ENCODE assay signal across 10 cellular contexts in genomic region chr21:37546949-37547614, GRCh38.
DNase-seq lines count a peak whose midpoint lies in the region; ATAC-seq and TF ChIP-seq lines count a peak whose summit lies in the region.
"Had no signal": no experiment of that assay in that cellular context is flagged by ENCODE, and none has a peak within 500 bp of the region (broad histone marks: within the 10 kb centered on the region; RNA-seq: fewer than 3 reads in every experiment).

No MANE protein-coding gene starts in this region.

- peak in 1 of 2 donors; percentile 25 for ATAC-seq in activated T-cell treated with anti-CD3 and anti-CD28 coated beads, Interleukin-2, amount 50 U/mL, for 72 hours (replicated peaks in 1 of 2)
- ATAC-seq in RWPE2 (ENCODE audit: low read depth): peak; percentile 72
- peak; percentile 57 for ATAC-seq in aorta (ENCODE audit: low FRiP score)
- ATAC-seq in GM18873 (IDR thresholded peaks at IDR 0.05; ENCODE audit: low FRiP score, unreplicated experiment): no peak
- ATAC-seq in HG03139 (IDR thresholded peaks at IDR 0.05; ENCODE audit: unreplicated experiment): no peak

- H3K4me3 ChIP-seq in RWPE2 (ENCODE audit: severe bottlenecking) (no peak overlapping the region), aorta (ENCODE audit: low read length in 2 of 2) (no peak overlapping the region)
- H3K4me3 ChIP-seq: stomach had no signal

- intact Hi-C loops in aorta (cut with DNase I): no loop called here

- H3K27ac ChIP-seq in RWPE2 (ENCODE audit: poor library complexity, severe bottlenecking): no peak overlapping the region
- no peak overlapping the region for H3K27ac ChIP-seq in aorta (ENCODE audit: low read depth in 1 of 2, low read length in 2 of 2)
- H3K27ac ChIP-seq: stomach had no signal

- peaks cover 0 to 6% of the 10 kb centered on the region in 2 donors for H3K36me3 Mint-ChIP-seq in activated T-cell treated with anti-CD3 and anti-CD28 coated beads, Interleukin-2, amount 50 U/mL, for 72 hours (ENCODE audit: insufficient read depth in 2 of 2)

- H3K27me3 ChIP-seq in RWPE2 (ENCODE audit: insufficient read depth, poor library complexity, severe bottlenecking) (no peaks in the 10 kb centered on the region), aorta (ENCODE audit: control insufficient read depth in 1 of 2, insufficient read depth in 2 of 2, low read length in 1 of 2) (no peaks in the 10 kb centered on the region)
- H3K27me3 ChIP-seq: BE2C had no signal

- H3K4me1 Mint-ChIP-seq in activated T-cell treated with anti-CD3 and anti-CD28 coated beads, Interleukin-2, amount 50 U/mL, for 72 hours (ENCODE audit: low read depth): peaks cover 14% of the 10 kb centered on the region

- TF ChIP-seq CTCF in RWPE2 (IDR thresholded peaks at IDR 0.05; ENCODE audit: poor library complexity, severe bottlenecking): no peak

- peaks cover 4 to 7% of the 10 kb centered on the region in 2 donors for H3K9me3 Mint-ChIP-seq in activated T-cell treated with anti-CD3 and anti-CD28 coated beads, Interleukin-2, amount 50 U/mL, for 72 hours

- no peaks in the 10 kb centered on the region for H3K36me3 ChIP-seq in RWPE2 (ENCODE audit: low read depth)
- H3K36me3 ChIP-seq in aorta (ENCODE audit: control insufficient read depth in 1 of 2, insufficient read depth in 2 of 2, low read length in 1 of 2): no peaks in the 10 kb centered on the region
- H3K36me3 ChIP-seq: BE2C, stomach had no signal

- H3K27me3 Mint-ChIP-seq in activated T-cell treated with anti-CD3 and anti-CD28 coated beads, Interleukin-2, amount 50 U/mL, for 72 hours (ENCODE audit: low read depth): peaks cover 22% of the 10 kb centered on the region

- no peak for DNase-seq in activated T-cell treated with anti-CD3 and anti-CD28 coated beads, Interleukin-2, amount 50 U/mL, for 72 hours
- no peak for DNase-seq in activated T-cell treated with anti-CD3 and anti-CD28 coated beads for 4 hours
- DNase-seq in RWPE2 (ENCODE audit: low spot score): no peak
- DNase-seq in kidney tubule cell (ENCODE audit: low spot score): peak; percentile 90
- peak in 1 of 2 donors; percentile 52 for DNase-seq in aorta
- no peak for DNase-seq in pons (ENCODE audit: low spot score)
- DNase-seq: BE2C, stomach had no signal

- H3K9me3 ChIP-seq in RWPE2 (ENCODE audit: severe bottlenecking) (peaks cover 5% of the 10 kb centered on the region), aorta (ENCODE audit: control insufficient read depth, low read length) (no peaks in the 10 kb centered on the region)

- peaks cover 14% of the 10 kb centered on the region for H3K4me1 ChIP-seq in RWPE2 (ENCODE audit: insufficient read depth, poor library complexity, severe bottlenecking)
- H3K4me1 ChIP-seq in aorta (ENCODE audit: control insufficient read depth in 1 of 2, insufficient read depth in 2 of 2, low read length in 2 of 2): no peaks in the 10 kb centered on the region
- H3K4me1 ChIP-seq: BE2C had no signal

- WGBS in aorta, 2 donors: 44 to 56% methylated on average over 23 of the region's 23 CpGs

- no peak overlapping the region for H3K27ac Mint-ChIP-seq in activated T-cell treated with anti-CD3 and anti-CD28 coated beads, Interleukin-2, amount 50 U/mL, for 72 hours

- H3K4me3 Mint-ChIP-seq in activated T-cell treated with anti-CD3 and anti-CD28 coated beads, Interleukin-2, amount 50 U/mL, for 72 hours: peak overlapping the region; percentile 2 to 20

Comparison
In these comparisons a context has a peak if more than half of its experiments do, and no peak if none do; other contexts are left out.
1. ATAC-seq: peak in RWPE2 (single experiment) and aorta (single experiment); none in GM18873 (single experiment) and HG03139 (single experiment).